ENCODE assay signal across 1 cellular context in genomic region chr6:28941681-28942448, GRCh38.
TF ChIP-seq lines count a peak whose summit lies in the region.

No MANE protein-coding gene starts in this region.

TF ChIP-seq in K562, 482 proteins besides CTCF, POLR2A, EP300 and RAD21 (continued from another document):
- no peak for TF ChIP-seq ARID3B (CRISPR knock-in tag; IDR thresholded peaks at IDR 0.05; ENCODE audit: borderline replicate concordance)
- no peak for TF ChIP-seq ZMIZ1 (IDR thresholded peaks at IDR 0.05; ENCODE audit: low read depth in 2 of 2, low read length in 2 of 2)
- TF ChIP-seq ZNF444 (CRISPR knock-in tag; IDR thresholded peaks at IDR 0.05) = no peak
- TF ChIP-seq SRF (CRISPR knock-in tag; IDR thresholded peaks at IDR 0.05) = no peak
- TF ChIP-seq ZBTB11 (CRISPR knock-in tag; IDR thresholded peaks at IDR 0.05) = 0 out of 6 replicates have a peak, but pooled peaks of 1 of the 3 experiments have one; percentile 42
- no peak for TF ChIP-seq ZFP30 (CRISPR knock-in tag; IDR thresholded peaks at IDR 0.05; ENCODE audit: borderline replicate concordance)
- TF ChIP-seq DMBX1 (CRISPR knock-in tag; IDR thresholded peaks at IDR 0.05; ENCODE audit: borderline replicate concordance) = no peak
- no peak for TF ChIP-seq NELFE (IDR thresholded peaks at IDR 0.05; ENCODE audit: insufficient read depth, insufficient read length)
- no peak for TF ChIP-seq KLF6 (CRISPR knock-in tag; IDR thresholded peaks at IDR 0.05; ENCODE audit: borderline replicate concordance)
- TF ChIP-seq U2AF1 (optimal IDR thresholded peaks at IDR 0.05; ENCODE audit: low read depth, low read length) = no peak
- TF ChIP-seq TRIM28 (IDR thresholded peaks at IDR 0.05) = no peak
- TF ChIP-seq ZNF586 (CRISPR knock-in tag; conservative IDR thresholded peaks at IDR 0.05) = no peak
- no peak for TF ChIP-seq PCBP2 (IDR thresholded peaks at IDR 0.05; ENCODE audit: low read depth, low read length, poor library complexity, severe bottlenecking)
- TF ChIP-seq SP1 (CRISPR knock-in tag; IDR thresholded peaks at IDR 0.05) = no peak; the same call in 1 of the 2 replicates
- no peak for TF ChIP-seq CREB3L1 (IDR thresholded peaks at IDR 0.05; ENCODE audit: borderline replicate concordance, low read depth)
- TF ChIP-seq PHF8 (IDR thresholded peaks at IDR 0.05; ENCODE audit: borderline replicate concordance, low read length) = no peak
- no peak for TF ChIP-seq ZNF668 (CRISPR knock-in tag; IDR thresholded peaks at IDR 0.05)
- TF ChIP-seq SRSF7 (optimal IDR thresholded peaks at IDR 0.05; ENCODE audit: low read depth, low read length) = no peak
- no peak for TF ChIP-seq HIVEP1 (CRISPR knock-in tag; IDR thresholded peaks at IDR 0.05)
TF ChIP-seq in K562: peak in this region for 30.
